ENCODE assay signal across 8 cellular contexts in the genomic region with DNA sequence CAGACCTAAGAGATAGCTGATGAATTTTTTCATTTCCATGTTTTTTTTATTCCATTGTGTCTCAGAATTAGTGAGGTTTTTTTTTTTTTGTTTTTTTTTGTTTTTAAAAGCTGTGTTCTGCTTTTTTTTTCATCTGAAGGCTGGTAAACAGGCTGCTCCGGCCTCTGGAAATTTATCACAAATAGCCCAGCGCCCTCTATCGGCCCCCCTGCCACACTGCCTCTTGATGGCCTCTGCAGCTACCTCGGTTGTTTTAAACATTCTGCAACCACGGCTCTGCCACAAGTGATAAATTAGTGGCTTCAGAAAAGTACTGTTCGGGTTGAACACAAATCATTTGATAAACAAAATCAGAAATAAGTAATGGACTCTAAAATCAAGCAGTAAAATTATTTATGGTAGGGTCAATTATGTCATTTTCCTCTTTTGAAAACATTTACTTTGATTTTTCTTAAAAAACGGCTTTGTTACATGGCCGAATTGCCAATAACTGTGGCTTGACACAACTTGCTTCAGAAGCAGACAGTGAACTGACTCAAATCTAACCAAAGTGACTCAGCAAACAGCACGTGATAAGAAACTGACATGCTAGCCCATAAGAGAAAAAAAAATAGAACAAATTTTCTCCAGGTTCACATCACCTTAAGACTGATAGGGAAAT.
A peak's percentile ranks its signal among the peaks of the same experiment; 100 is the strongest.
DNase-seq lines count a peak whose midpoint lies in the region; ATAC-seq, FAIRE-seq and TF ChIP-seq lines count a peak whose summit lies in the region.

No MANE protein-coding gene starts in this region.

- H3K27ac ChIP-seq in AG04450 (ENCODE audit: low read depth, low read length) (no peak overlapping the region), osteoblast (ENCODE audit: low read depth, low read length) (no peak overlapping the region), vagina (no peak overlapping the region)

- no peaks in the 10 kb centered on the region for H3K79me2 ChIP-seq in osteoblast (ENCODE audit: insufficient read depth, low read length)

- no peak overlapping the region for H3K4me2 ChIP-seq in osteoblast (ENCODE audit: insufficient read depth, low read length)

- H3K4me1 ChIP-seq in NT2/D1 (ENCODE audit: insufficient read depth, insufficient read length) (no peaks in the 10 kb centered on the region), osteoblast (ENCODE audit: insufficient read depth, low read length) (no peaks in the 10 kb centered on the region), vagina (no peaks in the 10 kb centered on the region)

- no peak for FAIRE-seq in GM12892 (lab: Jason Lieb, UNC)

- TF ChIP-seq POLR2A in GM12892 (IDR thresholded peaks at IDR 0.05; ENCODE audit: low read depth, low read length) = no peak
- no peak for TF ChIP-seq POLR2A in vagina (IDR thresholded peaks at IDR 0.05)

- intact Hi-C loops in vagina (cut with DNase I) = no loop called here

- no peaks in the 10 kb centered on the region for H3K27me3 ChIP-seq in AG04450 (ENCODE audit: control insufficient read depth, insufficient read depth, low read length)
- no peaks in the 10 kb centered on the region for H3K27me3 ChIP-seq in NT2/D1 (ENCODE audit: insufficient read depth, insufficient read length)
- H3K27me3 ChIP-seq in osteoblast (ENCODE audit: insufficient read depth, low read length) = no peaks in the 10 kb centered on the region
- H3K27me3 ChIP-seq in vagina = no peaks in the 10 kb centered on the region

- no peak overlapping the region for H3K4me3 ChIP-seq in AG04450 (ENCODE audit: low read depth, low read length)
- H3K4me3 ChIP-seq in NT2/D1 (ENCODE audit: insufficient read length, low read depth) = no peak overlapping the region
- no peak overlapping the region for H3K4me3 ChIP-seq in fibroblast of villous mesenchyme (ENCODE audit: low read depth, low read length)
- no peak overlapping the region for H3K4me3 ChIP-seq in osteoblast (ENCODE audit: insufficient read depth, low read length)
- H3K4me3 ChIP-seq in vagina = no peak overlapping the region

- CTCF ChIA-PET in AG04450 (lab: Charles Lee) = interaction anchor here (0.5 to 1.7 kb wide), 30 partner anchors 9 to 1301 kb away, joined by 3 to 17 read pairs (median 4); no protein-coding TSS in a partner anchor

- H2AFZ ChIP-seq in osteoblast (ENCODE audit: low read length) = no peak overlapping the region

- DNase-seq in AG04450 (ENCODE audit: low read depth, low spot score) (no peak), GM12892 (ENCODE audit: insufficient read length) (peak; percentile 12), NT2/D1 (ENCODE audit: low read depth, low spot score) (peak; percentile 39), activated T-cell treated with anti-CD3 and anti-CD28 coated beads for 48 hours (ENCODE audit: low read depth) (peak; percentile 48), fibroblast of villous mesenchyme (ENCODE audit: low read depth) (peak; percentile 40), osteoblast (ENCODE audit: insufficient read length, low spot score, missing footprints) (peak; percentile 58), vagina (ENCODE audit: extremely low spot score in 2 of 2) (no peak)

- no peak overlapping the region for H3K9ac ChIP-seq in NT2/D1 (ENCODE audit: insufficient read length, low read depth)

- peak; percentile 82 for TF ChIP-seq CTCF in AG04450 (IDR thresholded peaks at IDR 0.05; ENCODE audit: low read depth, low read length)
- TF ChIP-seq CTCF in fibroblast of villous mesenchyme (IDR thresholded peaks at IDR 0.05; ENCODE audit: insufficient read depth, low read depth, low read length) = peak; percentile 73
- TF ChIP-seq CTCF in osteoblast (IDR thresholded peaks at IDR 0.05; ENCODE audit: extremely low read depth, low read depth, low read length) = peak; percentile 79
- no peak for TF ChIP-seq CTCF in vagina (IDR thresholded peaks at IDR 0.05)

- H3K9me3 ChIP-seq in AG04450 (ENCODE audit: control insufficient read depth, insufficient read depth, low read length) (no peaks in the 10 kb centered on the region), NT2/D1 (ENCODE audit: insufficient read depth, low read length) (peaks cover 9% of the 10 kb centered on the region; the same call in 1 of the 2 replicates), osteoblast (ENCODE audit: low read depth, low read length) (no peaks in the 10 kb centered on the region), vagina (no peaks in the 10 kb centered on the region)

- H3K36me3 ChIP-seq in NT2/D1 (ENCODE audit: insufficient read depth, insufficient read length, low read length) (no peaks in the 10 kb centered on the region), osteoblast (ENCODE audit: insufficient read depth, low read length) (no peaks in the 10 kb centered on the region), vagina (no peaks in the 10 kb centered on the region)

- no peaks in the 10 kb centered on the region for H4K20me1 ChIP-seq in osteoblast (ENCODE audit: insufficient read depth, low read length)

- peak; percentile 75 for ATAC-seq in HG03159 (IDR thresholded peaks at IDR 0.05; ENCODE audit: unreplicated experiment)

- POLR2A ChIA-PET in AG04450 (lab: Yijun Ruan, JAX) = no interaction called here

Comparison
In these comparisons a context has a peak if more than half of its experiments do, and no peak if none do; other contexts are left out.
1. DNase-seq: peak in GM12892 (single experiment), NT2/D1 (single experiment), activated T-cell treated with anti-CD3 and anti-CD28 coated beads for 48 hours (single experiment), fibroblast of villous mesenchyme (single experiment) and osteoblast (single experiment); none in AG04450 (single experiment) and vagina (0 of 2).
2. CTCF ChIP-seq: peak in AG04450 (single experiment), fibroblast of villous mesenchyme (single experiment) and osteoblast (single experiment); none in vagina (0 of 3).